In genomic region chr5:102753889-102754498, GRCh38 we compare ENCODE assay signal across 8 cellular contexts. TPM values are rescaled to one million over a fixed set of nuclear protein-coding genes. Genes with fewer than 3 reads are reported as not detected.
DNase-seq lines count a peak whose midpoint lies in the region; ATAC-seq lines count a peak whose summit lies in the region.

No MANE protein-coding gene starts in this region.

- H3K4me1 ChIP-seq in CD4-positive, CD25-positive, alpha-beta regulatory T cell (ENCODE audit: control insufficient read depth, insufficient read depth, low read length, poor library complexity, severe bottlenecking), result peaks cover 33% of the 10 kb centered on the region

- intact Hi-C loops in dendritic cell treated with granulocyte-macrophage colony-stimulating factor and Interleukin-4, amounts not matched to agents 40 ng/mL and 50 ng/mL, for 4 days (cut with micrococcal nuclease), result no loop called here

- peak overlapping the region in 2 of 3 donors; percentile 47 to 83 for H3K27ac Mint-ChIP-seq in CD4-positive, CD25-positive, alpha-beta regulatory T cell
- no peak overlapping the region for H3K27ac Mint-ChIP-seq in dendritic cell treated with granulocyte-macrophage colony-stimulating factor and Interleukin-4, amounts not matched to agents 40 ng/mL and 50 ng/mL, for 4 days
- H3K27ac Mint-ChIP-seq in natural killer cell treated with Interleukin-12 subunit alpha and Interleukin-12 subunit beta and Interleukin-15 and Interleukin-18, amount 100 ng/mL, for 72 hours, result peak overlapping the region; percentile 44 to 98

- peaks cover 0 to 5% (median 0%) of the 10 kb centered on the region in 7 donors for H3K9me3 Mint-ChIP-seq in CD4-positive, CD25-positive, alpha-beta regulatory T cell
- H3K9me3 Mint-ChIP-seq in dendritic cell treated with granulocyte-macrophage colony-stimulating factor and Interleukin-4, amounts not matched to agents 40 ng/mL and 50 ng/mL, for 4 days, result peaks cover 8% of the 10 kb centered on the region
- H3K9me3 Mint-ChIP-seq in natural killer cell treated with Interleukin-12 subunit alpha and Interleukin-12 subunit beta and Interleukin-15 and Interleukin-18, amount 100 ng/mL, for 72 hours, result no peaks in the 10 kb centered on the region

- no peak for ATAC-seq in CD4-positive, CD25-positive, alpha-beta regulatory T cell (ENCODE audit: low read depth in 2 of 2)
- ATAC-seq in natural killer cell treated with Interleukin-12 subunit alpha and Interleukin-12 subunit beta and Interleukin-15 and Interleukin-18, amount 100 ng/mL, for 72 hours, result no peak
- ATAC-seq in HG03521 (IDR thresholded peaks at IDR 0.05; ENCODE audit: unreplicated experiment) (no peak), HG02870 (IDR thresholded peaks at IDR 0.05; ENCODE audit: unreplicated experiment) (no peak)

- H3K36me3 ChIP-seq in CD4-positive, CD25-positive, alpha-beta regulatory T cell (ENCODE audit: control insufficient read depth, insufficient read depth, low read length), result no peaks in the 10 kb centered on the region

- no peaks in the 10 kb centered on the region for H3K36me3 Mint-ChIP-seq in CD4-positive, CD25-positive, alpha-beta regulatory T cell
- peaks cover 6% of the 10 kb centered on the region for H3K36me3 Mint-ChIP-seq in dendritic cell treated with granulocyte-macrophage colony-stimulating factor and Interleukin-4, amounts not matched to agents 40 ng/mL and 50 ng/mL, for 4 days (ENCODE audit: low read depth)
- H3K36me3 Mint-ChIP-seq in natural killer cell treated with Interleukin-12 subunit alpha and Interleukin-12 subunit beta and Interleukin-15 and Interleukin-18, amount 100 ng/mL, for 72 hours, result no peaks in the 10 kb centered on the region

- H3K27me3 Mint-ChIP-seq in CD4-positive, CD25-positive, alpha-beta regulatory T cell, result peaks cover 13% of the 10 kb centered on the region
- peaks cover 29% of the 10 kb centered on the region for H3K27me3 Mint-ChIP-seq in dendritic cell treated with granulocyte-macrophage colony-stimulating factor and Interleukin-4, amounts not matched to agents 40 ng/mL and 50 ng/mL, for 4 days
- peaks cover 6 to 11% of the 10 kb centered on the region in 2 donors for H3K27me3 Mint-ChIP-seq in natural killer cell treated with Interleukin-12 subunit alpha and Interleukin-12 subunit beta and Interleukin-15 and Interleukin-18, amount 100 ng/mL, for 72 hours

- H3K27me3 ChIP-seq in CD4-positive, CD25-positive, alpha-beta regulatory T cell (ENCODE audit: control insufficient read depth, insufficient read depth, low read length), result no peaks in the 10 kb centered on the region

- no peaks in the 10 kb centered on the region for H3K9me3 ChIP-seq in CD4-positive, CD25-positive, alpha-beta regulatory T cell (ENCODE audit: control insufficient read depth in 2 of 2, low read length in 2 of 2)

- peak overlapping the region; percentile 85 to 92 (median 92) for H3K4me3 Mint-ChIP-seq in CD4-positive, CD25-positive, alpha-beta regulatory T cell
- peak overlapping the region; percentile 96 for H3K4me3 Mint-ChIP-seq in dendritic cell treated with granulocyte-macrophage colony-stimulating factor and Interleukin-4, amounts not matched to agents 40 ng/mL and 50 ng/mL, for 4 days
- peak overlapping the region; percentile 97 for H3K4me3 Mint-ChIP-seq in natural killer cell treated with Interleukin-12 subunit alpha and Interleukin-12 subunit beta and Interleukin-15 and Interleukin-18, amount 100 ng/mL, for 72 hours

- DNase-seq in CD4-positive, CD25-positive, alpha-beta regulatory T cell, result no peak
- DNase-seq in NCI-H69 (lab: John Stamatoyannopoulos, UW) (peak; percentile 81), NCI-H2029 treated with DMSO at 0.1 percent for 48 hours (lab: John Stamatoyannopoulos, UW) (no peak), globus pallidus (ENCODE audit: low spot score) (no peak)
- DNase-seq in natural killer cell treated with Interleukin-12 subunit alpha and Interleukin-12 subunit beta and Interleukin-15 and Interleukin-18, amount 100 ng/mL, for 72 hours (ENCODE audit: low spot score), result no peak

- H3K4me3 ChIP-seq in CD4-positive, CD25-positive, alpha-beta regulatory T cell (ENCODE audit: low read depth, low read length), result peak overlapping the region; percentile 78

- peaks cover 7 to 37% (median 26%) of the 10 kb centered on the region in 4 donors for H3K4me1 Mint-ChIP-seq in CD4-positive, CD25-positive, alpha-beta regulatory T cell
- H3K4me1 Mint-ChIP-seq in dendritic cell treated with granulocyte-macrophage colony-stimulating factor and Interleukin-4, amounts not matched to agents 40 ng/mL and 50 ng/mL, for 4 days (ENCODE audit: low read depth), result peaks cover 25% of the 10 kb centered on the region
- peaks cover 31 to 32% of the 10 kb centered on the region in 2 donors for H3K4me1 Mint-ChIP-seq in natural killer cell treated with Interleukin-12 subunit alpha and Interleukin-12 subunit beta and Interleukin-15 and Interleukin-18, amount 100 ng/mL, for 72 hours (ENCODE audit: low read depth in 2 of 2)

- no peak overlapping the region for H3K27ac ChIP-seq in CD4-positive, CD25-positive, alpha-beta regulatory T cell (ENCODE audit: insufficient read depth, low read length, poor library complexity, severe bottlenecking)

RNA-seq across cellular contexts. Expression of gene PAM, which starts 1.1 kb away (rescaled TPM):
- total RNA-seq in CD4-positive, CD25-positive, alpha-beta regulatory T cell, result 60.0 TPM
- polyA plus RNA-seq in CD4-positive, CD25-positive, alpha-beta regulatory T cell, result 10 to 100 TPM; 22.9 to 35.3 (median 33.8) TPM
- 100 to 1,000 TPM in 1 of 2 donors, 10 to 100 TPM in 1; 86.3 to 124 TPM for total RNA-seq in natural killer cell treated with Interleukin-12 subunit alpha and Interleukin-12 subunit beta and Interleukin-15 and Interleukin-18, amount 100 ng/mL, for 72 hours
